1 cellular context compared by ENCODE assay signal in genomic region chr6:154986787-154987235, GRCh38.
TF ChIP-seq lines count a peak whose summit lies in the region.

No MANE protein-coding gene starts in this region.

TF ChIP-seq in K562, 482 proteins besides CTCF, POLR2A, EP300 and RAD21:
- no peak for TF ChIP-seq NR3C1 (CRISPR knock-in tag; IDR thresholded peaks at IDR 0.05)
- TF ChIP-seq SPI1 (IDR thresholded peaks at IDR 0.05; ENCODE audit: borderline replicate concordance, low read depth, low read length), result 0 out of 2 replicates have a peak, but pooled peaks have one; percentile 23
- TF ChIP-seq CHD4 (IDR thresholded peaks at IDR 0.05; ENCODE audit: insufficient read depth, insufficient replicate concordance, low read depth, low read length, poor library complexity, severe bottlenecking), result no peak
- TF ChIP-seq NFIC (IDR thresholded peaks at IDR 0.05), result peak; percentile 59
